12 cellular contexts compared by ENCODE assay signal in the genomic region with DNA sequence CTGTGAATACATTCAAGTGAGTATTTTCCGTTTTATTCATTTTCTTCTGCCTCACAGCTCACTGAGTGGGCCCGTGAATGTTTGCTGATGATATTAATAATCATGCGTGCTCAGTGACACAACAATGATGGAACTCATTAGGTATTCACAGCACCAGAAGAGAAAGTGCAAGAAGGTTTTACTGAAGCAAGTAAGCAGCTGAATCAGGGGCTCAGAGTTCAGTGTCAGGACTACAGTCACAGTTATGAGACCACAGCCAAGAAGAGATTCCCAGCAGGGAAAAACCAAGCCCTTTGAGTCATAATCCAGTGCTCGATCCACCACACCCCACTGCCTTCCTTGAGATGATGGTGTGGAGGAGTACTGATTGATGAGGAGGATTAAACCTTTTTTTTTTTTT.
DNase-seq lines count a peak whose midpoint lies in the region; ATAC-seq and TF ChIP-seq lines count a peak whose summit lies in the region.
"Had no signal": no experiment of that assay in that cellular context is flagged by ENCODE, and none has a peak within 500 bp of the region (broad histone marks: within the 10 kb centered on the region; RNA-seq: fewer than 3 reads in every experiment).

No MANE protein-coding gene starts in this region.

- TF ChIP-seq CTCF in coronary artery (IDR thresholded peaks at IDR 0.05): no peak
- TF ChIP-seq CTCF in mucosa of descending colon (IDR thresholded peaks at IDR 0.05): no peak
- TF ChIP-seq CTCF in lower lobe of right lung (IDR thresholded peaks at IDR 0.05): no peak

- ATAC-seq in mucosa of descending colon: peak; percentile 72
- ATAC-seq in GM19035 (IDR thresholded peaks at IDR 0.05; ENCODE audit: unreplicated experiment): no peak
- no peak for ATAC-seq in lower lobe of right lung

- intact Hi-C loops in mucosa of descending colon (cut with DNase I, micrococcal nuclease) (no loop called here), lower lobe of right lung (cut with DNase I) (no loop called here)

- H3K27ac ChIP-seq in coronary artery (peak overlapping the region; percentile 23 to 36), lower lobe of right lung (no peak overlapping the region)

- DNase-seq in AG08396 (ENCODE audit: low spot score) (peak; percentile 54), M059J (ENCODE audit: low read depth) (peak; percentile 81), coronary artery (ENCODE audit: low spot score) (no peak), mucosa of descending colon (no peak), lower lobe of right lung (no peak), islet precursor cell (no peak)
- DNase-seq in stimulated activated CD4-positive, alpha-beta T cell treated with anti-CD3 and anti-CD28 coated beads, Interleukin-4, amount 100 ng/mL, for 4 hours: no peak
- DNase-seq: activated B cell treated with CpG ODN at 0.5 μM for 24 hours, activated gamma-delta T cell treated with Interleukin-2 at 50 U/mL for 16 hours, NCI-H1048, posterior cingulate gyrus had no signal

- H3K27me3 ChIP-seq in lower lobe of right lung (ENCODE audit: low read depth): no peaks in the 10 kb centered on the region

- no peak overlapping the region for H3K4me3 ChIP-seq in coronary artery
- H3K4me3 ChIP-seq in mucosa of descending colon: no peak overlapping the region
- no peak overlapping the region for H3K4me3 ChIP-seq in lower lobe of right lung

- H3K36me3 ChIP-seq in mucosa of descending colon (ENCODE audit: low read depth) (no peaks in the 10 kb centered on the region), lower lobe of right lung (no peaks in the 10 kb centered on the region)

- H3K9me3 ChIP-seq in mucosa of descending colon: no peaks in the 10 kb centered on the region
- no peaks in the 10 kb centered on the region for H3K9me3 ChIP-seq in lower lobe of right lung

- H3K4me1 ChIP-seq in mucosa of descending colon (ENCODE audit: low read depth): peaks cover 10% of the 10 kb centered on the region
- peaks cover 5% of the 10 kb centered on the region for H3K4me1 ChIP-seq in lower lobe of right lung

Comparison
In these comparisons a context has a peak if more than half of its experiments do, and no peak if none do; other contexts are left out.
1. DNase-seq: peak in AG08396 (single experiment) and M059J (single experiment); none in coronary artery (single experiment), mucosa of descending colon (0 of 3), lower lobe of right lung (single experiment), islet precursor cell (single experiment) and stimulated activated CD4-positive, alpha-beta T cell treated with anti-CD3 and anti-CD28 coated beads, Interleukin-4, amount 100 ng/mL, for 4 hours (0 of 2).